In genomic region chr1:92446546-92446945, GRCh38 we compare ENCODE assay signal across 1 cellular context.
TF ChIP-seq lines count a peak whose summit lies in the region.

No MANE protein-coding gene starts in this region.

TF ChIP-seq in IMR-90, 13 proteins besides CTCF, POLR2A, EP300 and RAD21:
- TF ChIP-seq CEBPB (IDR thresholded peaks at IDR 0.05; ENCODE audit: low read depth, low read length) (no peak), BHLHE40 (IDR thresholded peaks at IDR 0.05; ENCODE audit: low read depth, low read length) (no peak), NFE2L2 (IDR thresholded peaks at IDR 0.05; ENCODE audit: low read depth, low read length) (no peak), CHD1 (IDR thresholded peaks at IDR 0.05; ENCODE audit: low read depth, low read length) (no peak), ELK1 (IDR thresholded peaks at IDR 0.05; ENCODE audit: borderline replicate concordance, low read depth, low read length) (no peak), MAZ (IDR thresholded peaks at IDR 0.05; ENCODE audit: borderline replicate concordance, low read depth, low read length) (no peak), RFX5 (IDR thresholded peaks at IDR 0.05; ENCODE audit: low read depth, low read length) (no peak), MXI1 (IDR thresholded peaks at IDR 0.05; ENCODE audit: borderline replicate concordance, low read depth, low read length) (no peak), MAFK (IDR thresholded peaks at IDR 0.05; ENCODE audit: low read depth, low read length) (no peak)
